14 cellular contexts compared by ENCODE assay signal in the genomic region with DNA sequence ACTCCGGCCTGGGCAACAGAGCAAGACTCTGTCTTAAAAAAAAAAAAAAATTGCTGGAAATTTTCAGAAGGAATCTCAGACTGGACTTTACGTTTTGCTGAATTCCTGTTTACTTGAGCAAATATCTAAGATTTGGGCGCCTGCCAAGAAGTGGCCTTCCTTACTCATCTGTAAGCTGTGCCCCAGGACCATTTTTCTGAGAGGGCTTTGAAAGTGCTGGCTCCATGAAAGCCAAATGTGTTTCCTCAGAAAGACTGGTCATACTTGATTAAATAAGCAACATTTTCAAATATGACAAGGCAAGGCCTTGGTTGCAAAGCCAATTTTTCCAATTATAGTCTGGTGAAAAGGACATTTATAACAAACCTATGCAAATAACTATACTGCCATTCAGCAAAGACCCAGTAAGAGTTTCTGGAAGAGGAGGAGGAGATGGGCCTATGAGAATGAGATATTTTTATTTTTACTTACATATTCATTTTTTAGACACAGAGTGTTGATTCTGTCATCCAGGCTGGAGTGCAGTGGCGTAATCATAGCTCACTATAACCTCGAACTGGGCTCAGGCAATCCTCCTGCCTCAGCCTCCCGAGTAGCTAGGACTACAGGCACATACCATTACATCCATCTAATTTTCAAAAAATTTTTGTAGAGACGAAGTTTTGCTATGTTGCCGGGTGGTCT. TPM values are rescaled to one million over a fixed set of nuclear protein-coding genes. Genes with fewer than 3 reads are reported as not detected.
A peak's percentile ranks its signal among the peaks of the same experiment; 100 is the strongest.
DNase-seq lines count a peak whose midpoint lies in the region; ATAC-seq, FAIRE-seq and TF ChIP-seq lines count a peak whose summit lies in the region.
"Had no signal": no experiment of that assay in that cellular context is flagged by ENCODE, and none has a peak within 500 bp of the region (broad histone marks: within the 10 kb centered on the region; RNA-seq: fewer than 3 reads in every experiment).

No MANE protein-coding gene starts in this region.

- H3K4me3 ChIP-seq in endothelial cell of umbilical vein (replicated peaks in 1 of 3; ENCODE audit: insufficient read depth in 1 of 3, low read depth in 1 of 3, low read length in 3 of 3) = no peak overlapping the region
- H3K4me3 ChIP-seq in retinal pigment epithelial cell (ENCODE audit: low read length) = no peak overlapping the region
- no peak overlapping the region for H3K4me3 ChIP-seq in pancreas

- WGBS in pancreas, 2 donors = 70 to 72% methylated on average over 8 of the region's 8 CpGs

- no peaks in the 10 kb centered on the region for H4K20me1 ChIP-seq in endothelial cell of umbilical vein (replicated peaks; ENCODE audit: control insufficient read depth, extremely low read depth, insufficient read depth, low read length)

- H2AFZ ChIP-seq in endothelial cell of umbilical vein (ENCODE audit: low read depth, low read length) = no peak overlapping the region

- BruUV-seq in endothelial cell of umbilical vein (replicated peaks; lab: Mats Ljungman, UMichigan) = no TSS peak

- ATAC-seq in pancreas = no peak
- ATAC-seq: natural killer cell treated with Interleukin-12 subunit alpha and Interleukin-12 subunit beta and Interleukin-15 and Interleukin-18, amount 100 ng/mL, for 72 hours had no signal

- FAIRE-seq in endothelial cell of umbilical vein (lab: Jason Lieb, UNC) = peak; percentile 69
- FAIRE-seq in pancreas (lab: Jason Lieb, UNC) = no peak
- FAIRE-seq: endometrium had no signal

- H3K27ac ChIP-seq in endothelial cell of umbilical vein (ENCODE audit: insufficient read depth, low read depth, low read length) = no peak overlapping the region
- no peak overlapping the region for H3K27ac ChIP-seq in pancreas

- no peak overlapping the region for H3K4me2 ChIP-seq in endothelial cell of umbilical vein (ENCODE audit: insufficient read depth, low read length)

- peak; percentile 87 for DNase-seq in ELR (ENCODE audit: low read depth)
- DNase-seq in RKO (ENCODE audit: low spot score) = peak; percentile 35
- peak; percentile 88 for DNase-seq in endothelial cell of umbilical vein (ENCODE audit: low read depth, low spot score)
- peak; percentile 62 for DNase-seq in retinal pigment epithelial cell (ENCODE audit: low read depth)
- no peak for DNase-seq in pancreas
- no peak for DNase-seq in stimulated activated CD4-positive, alpha-beta T cell treated with anti-CD3 and anti-CD28 coated beads, Interleukin-12 subunit alpha, Interleukin-12 subunit beta, amount 100 ng/mL, for 4 hours
- no peak for DNase-seq in NCI-H510A treated with DMSO at 0.1 percent for 48 hours (lab: John Stamatoyannopoulos, UW)
- no peak for DNase-seq in pons (ENCODE audit: low spot score)
- DNase-seq: activated CD4-positive, alpha-beta T cell treated with anti-CD3 and anti-CD28 coated beads for 48 hours; DMS 273 treated with DMSO at 0.1 percent for 48 hours; islet precursor cell; KG1 had no signal

- CTCF ChIA-PET in endothelial cell of umbilical vein (lab: Charles Lee) = interaction anchor here (1.4 to 3.0 kb wide), 2 partner anchors 44 to 57 kb away, joined by 5 to 12 read pairs; partner anchors contain the start of gene HTR1D

- TF ChIP-seq CTCF in endothelial cell of umbilical vein (IDR thresholded peaks at IDR 0.05; ENCODE audit: extremely low read depth in 1 of 2, insufficient read depth in 1 of 2, low read depth in 1 of 2, low read length in 2 of 2) (no peak), retinal pigment epithelial cell (conservative IDR thresholded peaks at IDR 0.05; ENCODE audit: low read depth, low read length) (no peak), pancreas (IDR thresholded peaks at IDR 0.05) (no peak)

- no peaks in the 10 kb centered on the region for H3K36me3 ChIP-seq in endothelial cell of umbilical vein (ENCODE audit: control insufficient read depth in 2 of 2, extremely low read depth in 1 of 2, insufficient read depth in 2 of 2, low read length in 2 of 2)
- H3K36me3 ChIP-seq in pancreas = no peaks in the 10 kb centered on the region

- H3K9ac ChIP-seq in endothelial cell of umbilical vein (replicated peaks; ENCODE audit: extremely low read depth, insufficient read depth, low read length) = no peak overlapping the region

- H3K9me3 ChIP-seq in endothelial cell of umbilical vein (replicated peaks; ENCODE audit: control insufficient read depth, insufficient read depth, low read length) (no peaks in the 10 kb centered on the region), pancreas (no peaks in the 10 kb centered on the region)

- H3K4me1 ChIP-seq in endothelial cell of umbilical vein (ENCODE audit: control insufficient read depth, extremely low read depth, insufficient read depth, low read length) (peaks cover 6% of the 10 kb centered on the region), pancreas (peaks cover 0 to 4% (median 2%) of the 10 kb centered on the region in 3 donors)

- dilution Hi-C loops in endothelial cell of umbilical vein (cut with MboI; ENCODE audit: extremely low pct_ligation_motif_present, low sequenced_read_pairs) = no loop called here

- no peaks in the 10 kb centered on the region for H3K79me2 ChIP-seq in endothelial cell of umbilical vein (ENCODE audit: control insufficient read depth, insufficient read depth, low read length)

- POLR2A ChIA-PET in endothelial cell of umbilical vein (lab: Charles Lee) = no interaction called here

- no peaks in the 10 kb centered on the region for H3K27me3 ChIP-seq in endothelial cell of umbilical vein (ENCODE audit: control insufficient read depth in 2 of 2, insufficient read depth in 2 of 2, low read length in 2 of 2)
- H3K27me3 ChIP-seq in pancreas = no peaks in the 10 kb centered on the region

- H3K9me1 ChIP-seq in endothelial cell of umbilical vein (replicated peaks; ENCODE audit: control insufficient read depth, extremely low read depth, insufficient read depth, low read length) = no peaks in the 10 kb centered on the region

- TF ChIP-seq POLR2A in endothelial cell of umbilical vein (IDR thresholded peaks at IDR 0.05; ENCODE audit: low read depth, low read length) = no peak

- intact Hi-C loops in endothelial cell of umbilical vein (cut with micrococcal nuclease) (loop anchor here (1.0 to 5.0 kb wide), 2 partner anchors 48 to 296 kb away; no protein-coding TSS in a partner anchor), pancreas (cut with DNase I) (no loop called here)

TF ChIP-seq in endothelial cell of umbilical vein, 7 proteins besides CTCF, POLR2A, EP300 and RAD21:
- TF ChIP-seq, protein P1, sequence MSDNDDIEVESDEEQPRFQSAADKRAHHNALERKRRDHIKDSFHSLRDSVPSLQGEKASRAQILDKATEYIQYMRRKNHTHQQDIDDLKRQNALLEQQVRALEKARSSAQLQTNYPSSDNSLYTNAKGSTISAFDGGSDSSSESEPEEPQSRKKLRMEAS (IDR thresholded peaks at IDR 0.05; ENCODE audit: insufficient read depth, insufficient read length) = no peak
- peak; percentile 34 for TF ChIP-seq FOS (IDR thresholded peaks at IDR 0.05; ENCODE audit: borderline replicate concordance, insufficient read depth, low read length)

RNA-seq across cellular contexts. Expression of gene HTR1D, which starts 56.3 kb away (rescaled TPM):
- total RNA-seq in endothelial cell of umbilical vein (1.5 and 2.2 TPM in 2 replicates), pancreas (under 1 TPM in 4 of 6 donors, not detected in 2; 0.06 to 0.23 (median 0.20) TPM)
- polyA plus RNA-seq in endothelial cell of umbilical vein (1.9 TPM in 2 replicates), pancreas (under 1 TPM; 0.14 to 0.15 TPM)
- polyA plus RNA-seq in endothelial cell of umbilical vein (2011; cell fraction: cytosol; rRNA removed) = 1.8 TPM in 2 replicates
- polyA plus RNA-seq in endothelial cell of umbilical vein (2011; cell fraction: nucleus; rRNA removed) = 0.91 and 0.98 TPM in 2 replicates
- polyA plus RNA-seq in endothelial cell of umbilical vein (2012) = 4.3 and 5.4 TPM in 2 replicates
- polyA minus RNA-seq in endothelial cell of umbilical vein = 0.93 and 1.6 TPM in 2 replicates
- polyA minus RNA-seq in endothelial cell of umbilical vein (2011; cell fraction: cytosol; rRNA and poly(A)+ RNA removed) = 3.3 TPM
- 0.96 and 1.1 TPM in 2 replicates for polyA minus RNA-seq in endothelial cell of umbilical vein (2011; cell fraction: nucleus; rRNA and poly(A)+ RNA removed)
- total RNA-seq: natural killer cell treated with Interleukin-12 subunit alpha and Interleukin-12 subunit beta and Interleukin-15 and Interleukin-18, amount 100 ng/mL, for 72 hours had no signal

Comparison
In these comparisons a context has a peak if more than half of its experiments do, and no peak if none do; other contexts are left out.
1. DNase-seq: peak in ELR (single experiment), RKO (single experiment), endothelial cell of umbilical vein (single experiment) and retinal pigment epithelial cell (single experiment); none in pancreas (0 of 6), stimulated activated CD4-positive, alpha-beta T cell treated with anti-CD3 and anti-CD28 coated beads, Interleukin-12 subunit alpha, Interleukin-12 subunit beta, amount 100 ng/mL, for 4 hours (single experiment), NCI-H510A treated with DMSO at 0.1 percent for 48 hours (single experiment) and pons (single experiment).